In the genomic region with DNA sequence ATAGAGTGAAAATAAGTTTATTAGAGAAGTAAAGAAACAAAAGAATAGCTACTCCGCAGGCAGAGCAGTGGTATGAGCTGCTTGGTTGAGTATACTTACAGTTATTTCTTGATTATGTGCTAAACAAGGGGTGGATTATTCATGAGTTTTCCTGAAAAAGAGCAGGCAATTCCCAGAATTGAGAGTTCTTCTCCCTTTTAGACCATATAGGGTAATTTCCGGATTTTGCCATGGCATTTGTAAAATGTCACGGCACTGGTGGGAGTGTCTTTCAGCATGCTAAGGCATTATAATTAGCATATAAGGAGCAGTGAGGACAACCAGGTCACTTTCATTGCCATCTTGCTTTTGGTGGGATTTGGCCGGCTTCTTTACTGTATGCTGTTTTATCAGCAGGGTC, we compare ENCODE assay signal across 40 cellular contexts. TPM values are rescaled to one million over a fixed set of nuclear protein-coding genes. Genes with fewer than 3 reads are reported as not detected.
"Had no signal": no experiment of that assay in that cellular context is flagged by ENCODE, and none has a peak within 500 bp of the region (broad histone marks: within the 10 kb centered on the region; RNA-seq: fewer than 3 reads in every experiment).

No MANE protein-coding gene starts in this region.

- H3K4me3 ChIP-seq: adrenal gland, ascending aorta, body of pancreas, breast epithelium, cardiac muscle cell had no signal

- H3K27me3 Mint-ChIP-seq: activated naive CD4-positive, alpha-beta T cell treated with anti-CD3 and anti-CD28 coated beads, Interleukin-2, amount 10 ng/mL, durations not matched to agents 7 days and 5 days; activated naive CD4-positive, alpha-beta T cell treated with anti-CD3 and anti-CD28 coated beads, Interleukin-2, amount 50 U/mL, for 24 hours; activated naive CD8-positive, alpha-beta T cell; activated naive CD8-positive, alpha-beta T cell treated with anti-CD3 and anti-CD28 coated beads for 36 hours; activated naive CD8-positive, alpha-beta T cell treated with anti-CD3 and anti-CD28 coated beads, Interleukin-2, amount 10 ng/mL, durations not matched to agents 7 days and 5 days; activated naive CD8-positive, alpha-beta T cell treated with anti-CD3 and anti-CD28 coated beads, Interleukin-2, amount 50 U/mL, for 24 hours; activated T-cell treated with anti-CD3 and anti-CD28 coated beads, Interleukin-2, amount 50 U/mL, for 24 hours; activated T-helper 17 cell treated with anti-CD3 and anti-CD28 coated beads, Interleukin-2, amount 50 U/mL, for 72 hours; central memory CD8-positive, alpha-beta T cell had no signal

- H3K4me3 Mint-ChIP-seq: activated naive CD4-positive, alpha-beta T cell treated with anti-CD3 and anti-CD28 coated beads for 36 hours; activated naive CD4-positive, alpha-beta T cell treated with anti-CD3 and anti-CD28 coated beads, Interleukin-2, amount 10 ng/mL, durations not matched to agents 7 days and 5 days; activated naive CD4-positive, alpha-beta T cell treated with anti-CD3 and anti-CD28 coated beads, Interleukin-2, amount 50 U/mL, for 24 hours; activated naive CD8-positive, alpha-beta T cell; activated naive CD8-positive, alpha-beta T cell treated with anti-CD3 and anti-CD28 coated beads for 36 hours; activated naive CD8-positive, alpha-beta T cell treated with anti-CD3 and anti-CD28 coated beads, Interleukin-2, amount 10 ng/mL, durations not matched to agents 7 days and 5 days; activated naive CD8-positive, alpha-beta T cell treated with anti-CD3 and anti-CD28 coated beads, Interleukin-2, amount 50 U/mL, for 24 hours; activated T-cell treated with anti-CD3 and anti-CD28 coated beads, Interleukin-2, amount 50 U/mL, for 24 hours; activated T-cell treated with anti-CD3 and anti-CD28 coated beads, Interleukin-2, amount 50 U/mL, for 4 hours; activated T-cell treated with anti-CD3 and anti-CD28 coated beads, Interleukin-2, amount 50 U/mL, for 72 hours; activated T-helper 1 cell treated with anti-CD3 and anti-CD28 coated beads, Interleukin-12 subunit alpha, Interleukin-12 subunit beta, Interleukin-2, Interleukin-4 antibody, amounts not matched to agents 30 ng/mL and 10 ng/mL and 1 ng/mL, durations not matched to agents 14 hours and 24 hours and 36 hours; activated T-helper 17 cell treated with anti-CD3 and anti-CD28 coated beads, Interleukin-2, amount 50 U/mL, for 72 hours; brain; central memory CD8-positive, alpha-beta T cell had no signal

- H3K36me3 Mint-ChIP-seq: activated naive CD4-positive, alpha-beta T cell treated with anti-CD3 and anti-CD28 coated beads, Interleukin-2, amount 10 ng/mL, durations not matched to agents 7 days and 5 days; activated naive CD4-positive, alpha-beta T cell treated with anti-CD3 and anti-CD28 coated beads, Interleukin-2, amount 50 U/mL, for 24 hours; activated naive CD8-positive, alpha-beta T cell; activated naive CD8-positive, alpha-beta T cell treated with anti-CD3 and anti-CD28 coated beads for 36 hours; activated naive CD8-positive, alpha-beta T cell treated with anti-CD3 and anti-CD28 coated beads, Interleukin-2, amount 10 ng/mL, durations not matched to agents 7 days and 5 days; brain had no signal

- H3K27ac Mint-ChIP-seq: activated naive CD4-positive, alpha-beta T cell treated with anti-CD3 and anti-CD28 coated beads for 36 hours; activated naive CD4-positive, alpha-beta T cell treated with anti-CD3 and anti-CD28 coated beads, Interleukin-2, amount 10 ng/mL, durations not matched to agents 7 days and 5 days; activated naive CD4-positive, alpha-beta T cell treated with anti-CD3 and anti-CD28 coated beads, Interleukin-2, amount 50 U/mL, for 24 hours; activated naive CD4-positive, alpha-beta T cell treated with anti-CD3 and anti-CD28 coated beads, Interleukin-2, amount 50 U/mL, for 72 hours; activated naive CD8-positive, alpha-beta T cell; activated naive CD8-positive, alpha-beta T cell treated with anti-CD3 and anti-CD28 coated beads for 36 hours; activated naive CD8-positive, alpha-beta T cell treated with anti-CD3 and anti-CD28 coated beads, Interleukin-2, amount 10 ng/mL, durations not matched to agents 7 days and 5 days; activated naive CD8-positive, alpha-beta T cell treated with anti-CD3 and anti-CD28 coated beads, Interleukin-2, amount 50 U/mL, for 24 hours; activated T-cell treated with anti-CD3 and anti-CD28 coated beads, Interleukin-2, amount 50 U/mL, for 24 hours; activated T-cell treated with anti-CD3 and anti-CD28 coated beads, Interleukin-2, amount 50 U/mL, for 72 hours; activated T-helper 1 cell treated with anti-CD3 and anti-CD28 coated beads, Interleukin-12 subunit alpha, Interleukin-12 subunit beta, Interleukin-2, Interleukin-4 antibody, amounts not matched to agents 30 ng/mL and 10 ng/mL and 1 ng/mL, durations not matched to agents 14 hours and 24 hours and 36 hours; activated T-helper 17 cell treated with anti-CD3 and anti-CD28 coated beads, Interleukin-2, amount 50 U/mL, for 72 hours; activated T-helper 2 cell treated with anti-CD3 and anti-CD28 coated beads, Interferon-gamma antibody, Interleukin-2, Interleukin-4, amounts not matched to agents 10 μg/mL and 5 μg/mL and 100 μg/mL, durations not matched to agents 14 hours and 24 hours and 36 hours; brain had no signal

- H3K36me3 ChIP-seq: adrenal gland, ascending aorta, brain microvascular endothelial cell, breast epithelium, cardiac muscle cell had no signal

- H3K4me1 ChIP-seq: adrenal gland, ascending aorta, body of pancreas, breast epithelium had no signal

- H3K27me3 ChIP-seq: adrenal gland, ascending aorta, body of pancreas, brain microvascular endothelial cell, breast epithelium, cardiac muscle cell had no signal

- H3K4me1 Mint-ChIP-seq: activated naive CD4-positive, alpha-beta T cell treated with anti-CD3 and anti-CD28 coated beads, Interleukin-2, amount 10 ng/mL, durations not matched to agents 7 days and 5 days; activated naive CD4-positive, alpha-beta T cell treated with anti-CD3 and anti-CD28 coated beads, Interleukin-2, amount 50 U/mL, for 24 hours; activated naive CD8-positive, alpha-beta T cell treated with anti-CD3 and anti-CD28 coated beads for 36 hours; activated naive CD8-positive, alpha-beta T cell treated with anti-CD3 and anti-CD28 coated beads, Interleukin-2, amount 10 ng/mL, durations not matched to agents 7 days and 5 days; activated naive CD8-positive, alpha-beta T cell treated with anti-CD3 and anti-CD28 coated beads, Interleukin-2, amount 50 U/mL, for 24 hours; activated T-helper 17 cell treated with anti-CD3 and anti-CD28 coated beads, Interleukin-2, amount 50 U/mL, for 72 hours; brain; central memory CD8-positive, alpha-beta T cell had no signal

- H3K9me3 ChIP-seq: adrenal gland, ascending aorta, body of pancreas had no signal

- H3K27ac ChIP-seq: adrenal gland, ascending aorta, body of pancreas, brain microvascular endothelial cell, breast epithelium, cardiac muscle cell had no signal

- ATAC-seq: activated naive CD4-positive, alpha-beta T cell treated with anti-CD3 and anti-CD28 coated beads, Interleukin-2, amount 50 U/mL, for 72 hours; activated naive CD8-positive, alpha-beta T cell treated with anti-CD3 and anti-CD28 coated beads, Interleukin-2, amount 50 U/mL, for 24 hours; activated T-cell treated with anti-CD3 and anti-CD28 coated beads, Interleukin-2, amount 50 U/mL, for 4 hours; activated T-cell treated with anti-CD3 and anti-CD28 coated beads, Interleukin-2, amount 50 U/mL, for 72 hours; activated T-helper 17 cell treated with anti-CD3 and anti-CD28 coated beads, Interleukin-2, amount 50 U/mL, for 72 hours; body of pancreas had no signal

- DNase-seq: activated effector memory CD4-positive, alpha-beta T cell treated with anti-CD3 and anti-CD28 coated beads, Interleukin-2, amount 50 U/mL, for 16 hours; activated effector memory CD4-positive, alpha-beta T cell treated with Interleukin-2 at 50 U/mL for 16 hours; activated gamma-delta T cell; activated gamma-delta T cell treated with Interleukin-2 at 50 U/mL for 16 hours; activated naive CD4-positive, alpha-beta T cell; activated naive CD4-positive, alpha-beta T cell treated with anti-CD3 and anti-CD28 coated beads for 36 hours; activated naive CD4-positive, alpha-beta T cell treated with anti-CD3 and anti-CD28 coated beads, Interleukin-2, amount 10 ng/mL, durations not matched to agents 7 days and 5 days; activated naive CD4-positive, alpha-beta T cell treated with anti-CD3 and anti-CD28 coated beads, Interleukin-2, amount 50 U/mL, for 16 hours; activated naive CD4-positive, alpha-beta T cell treated with Interleukin-2 at 50 U/mL for 16 hours; activated naive CD8-positive, alpha-beta T cell treated with anti-CD3 and anti-CD28 coated beads for 36 hours; activated naive CD8-positive, alpha-beta T cell treated with anti-CD3 and anti-CD28 coated beads, Interleukin-2, amount 10 ng/mL, durations not matched to agents 7 days and 5 days; activated naive CD8-positive, alpha-beta T cell treated with anti-CD3 and anti-CD28 coated beads, Interleukin-2, amount 50 U/mL, for 24 hours; activated T-cell treated with anti-CD3 and anti-CD28 coated beads for 4 hours; activated T-cell treated with anti-CD3 and anti-CD28 coated beads, Interleukin-2, amount 50 U/mL, for 1 hour; activated T-cell treated with anti-CD3 and anti-CD28 coated beads, Interleukin-2, amount 50 U/mL, for 24 hours; activated T-cell treated with anti-CD3 and anti-CD28 coated beads, Interleukin-2, amount 50 U/mL, for 4 hours; activated T-cell treated with anti-CD3 and anti-CD28 coated beads, Interleukin-2, amount 50 U/mL, for 48 hours; activated T-cell treated with anti-CD3 and anti-CD28 coated beads, Interleukin-2, amount 50 U/mL, for 72 hours; adrenal gland; amniotic stem cell; amygdala; anterior cingulate cortex; aorta; body of pancreas; brain microvascular endothelial cell; caudate nucleus; central memory CD4-positive, alpha-beta T cell; cerebellar nuclear complex had no signal

RNA-seq across cellular contexts. Expression of gene GALNT17, which starts 25.7 kb away (rescaled TPM):
- total RNA-seq: activated naive CD4-positive, alpha-beta T cell treated with anti-CD3 and anti-CD28 coated beads for 36 hours; activated naive CD4-positive, alpha-beta T cell treated with anti-CD3 and anti-CD28 coated beads, Interleukin-2, amount 50 U/mL, for 72 hours; activated naive CD8-positive, alpha-beta T cell treated with anti-CD3 and anti-CD28 coated beads for 36 hours; activated naive CD8-positive, alpha-beta T cell treated with anti-CD3 and anti-CD28 coated beads, Interleukin-2, amount 10 ng/mL, durations not matched to agents 7 days and 5 days; activated T-cell treated with anti-CD3 and anti-CD28 coated beads, Interleukin-2, amount 50 U/mL, for 72 hours; activated T-helper 1 cell treated with anti-CD3 and anti-CD28 coated beads, Interleukin-12 subunit alpha, Interleukin-12 subunit beta, Interleukin-2, Interleukin-4 antibody, amounts not matched to agents 30 ng/mL and 10 ng/mL and 1 ng/mL, durations not matched to agents 14 hours and 24 hours and 36 hours; activated T-helper 17 cell treated with anti-CD3 and anti-CD28 coated beads, Interleukin-2, amount 50 U/mL, for 72 hours; activated T-helper 2 cell treated with anti-CD3 and anti-CD28 coated beads, Interferon-gamma antibody, Interleukin-2, Interleukin-4, amounts not matched to agents 10 μg/mL and 5 μg/mL and 100 μg/mL, durations not matched to agents 14 hours and 24 hours and 36 hours; bronchial epithelial cell had no signal
